In genomic region chr1:59814180-59814900, GRCh38 we compare ENCODE assay signal across 9 cellular contexts. TPM values are rescaled to one million over a fixed set of nuclear protein-coding genes. Genes with fewer than 3 reads are reported as not detected.
DNase-seq lines count a peak whose midpoint lies in the region; ATAC-seq and TF ChIP-seq lines count a peak whose summit lies in the region.
"Had no signal": no experiment of that assay in that cellular context is flagged by ENCODE, and none has a peak within 500 bp of the region (broad histone marks: within the 10 kb centered on the region; RNA-seq: fewer than 3 reads in every experiment).

No MANE protein-coding gene starts in this region.

- no peaks in the 10 kb centered on the region for H3K9me2 ChIP-seq in GM23248 (ENCODE audit: insufficient read depth)

- H3K36me3 Mint-ChIP-seq in activated CD4-positive, alpha-beta memory T cell treated with anti-CD3 and anti-CD28 coated beads for 36 hours = no peaks in the 10 kb centered on the region
- no peaks in the 10 kb centered on the region for H3K36me3 Mint-ChIP-seq in mesothelial cell of epicardium

- no peak overlapping the region for H2AFZ ChIP-seq in GM23248

- peak; percentile 95 for ATAC-seq in GM18520 (IDR thresholded peaks at IDR 0.05; ENCODE audit: unreplicated experiment)
- ATAC-seq in HG03025 (IDR thresholded peaks at IDR 0.05; ENCODE audit: low FRiP score, unreplicated experiment) = peak; percentile 95

- CTCF ChIA-PET in activated CD4-positive, alpha-beta memory T cell treated with anti-CD3 and anti-CD28 coated beads for 36 hours (lab: Charles Lee) = no interaction called here

- H3K27me3 Mint-ChIP-seq in activated CD4-positive, alpha-beta memory T cell treated with anti-CD3 and anti-CD28 coated beads for 36 hours = peaks cover 5% of the 10 kb centered on the region
- H3K27me3 Mint-ChIP-seq in mesothelial cell of epicardium (ENCODE audit: low read depth) = peaks cover 14% of the 10 kb centered on the region

- in situ Hi-C loops in GM23248 (cut with MboI) = no loop called here

- no peaks in the 10 kb centered on the region for H3K9me3 ChIP-seq in GM23248 (ENCODE audit: low read depth)

- H3K4me1 ChIP-seq in GM23248 (ENCODE audit: insufficient read depth) = no peaks in the 10 kb centered on the region

- peaks cover 7% of the 10 kb centered on the region for H3K4me1 Mint-ChIP-seq in activated CD4-positive, alpha-beta memory T cell treated with anti-CD3 and anti-CD28 coated beads for 36 hours (ENCODE audit: low read depth)
- peaks cover 6% of the 10 kb centered on the region for H3K4me1 Mint-ChIP-seq in mesothelial cell of epicardium

- H3F3A ChIP-seq in GM23248 (ENCODE audit: insufficient read depth) = no peaks in the 10 kb centered on the region

- no peaks in the 10 kb centered on the region for H4K20me1 ChIP-seq in GM23248 (ENCODE audit: insufficient read depth)

- no peaks in the 10 kb centered on the region for H3K36me3 ChIP-seq in GM23248 (ENCODE audit: low read depth)

- TF ChIP-seq CTCF in dorsolateral prefrontal cortex (IDR thresholded peaks at IDR 0.05 in 54 of 56, conservative IDR thresholded peaks at IDR 0.05 in 2 of 56; ENCODE audit: low read depth in 1 of 56, partially characterized antibody in 56 of 56) (no peak), mesothelial cell of epicardium (IDR thresholded peaks at IDR 0.05; ENCODE audit: unreplicated experiment) (no peak)

- WGBS in GM23248 (ENCODE audit: low coverage in 1 of 2, low lambda C conversion rate in 2 of 2, missing lambda C conversion rate in 2 of 2), 2 experiments = 17 to 27% methylated on average over 23 to 50 of the region's 50 CpGs

- intact Hi-C loops in activated CD4-positive, alpha-beta memory T cell treated with anti-CD3 and anti-CD28 coated beads for 36 hours (cut with micrococcal nuclease) = loop anchor here (1.0 to 10.0 kb wide), 5 partner anchors 110 to 1270 kb away; partner anchors contain the start of genes CYP2J2, JUN, NFIA and OMA1
- intact Hi-C loops in dorsolateral prefrontal cortex (cut with DNase I) = no loop called here

- H3K27me3 ChIP-seq in dorsolateral prefrontal cortex = peaks cover 0 to 38% (median 14%) of the 10 kb centered on the region in 45 donors
- H3K27me3 ChIP-seq in GM23248 (replicated peaks; ENCODE audit: insufficient read depth) = peaks cover 66% of the 10 kb centered on the region

- DNase-seq in NCI-H2227 (lab: John Stamatoyannopoulos, UW; ENCODE audit: unreplicated experiment) (peak; percentile 98), dorsolateral prefrontal cortex (peak; percentile 33 to 91 (median 78)), mesothelial cell of epicardium (ENCODE audit: low spot score in 2 of 2, unreplicated experiment in 2 of 2) (peak; percentile 84 to 85), GM23248 (no peak)
- peak; percentile 92 for DNase-seq in activated CD4-positive, alpha-beta memory T cell treated with anti-CD3 and anti-CD28 coated beads for 36 hours
- DNase-seq in stimulated activated CD8-positive, alpha-beta memory T cell treated with anti-CD3 and anti-CD28 coated beads, Interleukin-12 subunit alpha, Interleukin-12 subunit beta, amount 100 ng/mL, for 4 hours (ENCODE audit: low read depth) = peak; percentile 77

- peak overlapping the region in 32 of 59 donors; percentile 19 to 89 (median 70) for H3K27ac ChIP-seq in dorsolateral prefrontal cortex
- no peak overlapping the region for H3K27ac ChIP-seq in GM23248

- no peak overlapping the region for H3K4me2 ChIP-seq in GM23248 (ENCODE audit: unreplicated experiment)

- no peaks in the 10 kb centered on the region for H3K79me2 ChIP-seq in GM23248 (ENCODE audit: insufficient read depth)

- peak overlapping the region; percentile 75 for H3K27ac Mint-ChIP-seq in activated CD4-positive, alpha-beta memory T cell treated with anti-CD3 and anti-CD28 coated beads for 36 hours
- peak overlapping the region; percentile 90 for H3K27ac Mint-ChIP-seq in mesothelial cell of epicardium

- H3K4me3 ChIP-seq in dorsolateral prefrontal cortex (peak overlapping the region; percentile 36 to 75 (median 61)), GM23248 (no peak overlapping the region)

- no peak overlapping the region for H3K9ac ChIP-seq in GM23248

- H3K4me3 Mint-ChIP-seq in activated CD4-positive, alpha-beta memory T cell treated with anti-CD3 and anti-CD28 coated beads for 36 hours = peak overlapping the region; percentile 80
- H3K4me3 Mint-ChIP-seq in mesothelial cell of epicardium = peak overlapping the region; percentile 78

- POLR2A ChIA-PET in activated CD4-positive, alpha-beta memory T cell treated with anti-CD3 and anti-CD28 coated beads for 36 hours (lab: Charles Lee) = interaction anchor here (0.8 kb wide), 1 partner anchor 41 kb away, joined by 3 read pairs; no protein-coding TSS in a partner anchor

- H3K9me3 Mint-ChIP-seq in activated CD4-positive, alpha-beta memory T cell treated with anti-CD3 and anti-CD28 coated beads for 36 hours = no peaks in the 10 kb centered on the region
- H3K9me3 Mint-ChIP-seq in mesothelial cell of epicardium = no peaks in the 10 kb centered on the region

RNA-seq across cellular contexts. Expression of gene HOOK1, which starts 0.4 kb away (rescaled TPM):
- total RNA-seq in activated CD4-positive, alpha-beta memory T cell treated with anti-CD3 and anti-CD28 coated beads for 36 hours = 10 to 100 TPM; 12.9 to 13.3 TPM
- total RNA-seq in dorsolateral prefrontal cortex (10 to 100 TPM in 119 of 120 experiments, 1 to 10 TPM in 1; 5.2 to 44.0 (median 25.3) TPM), mesothelial cell of epicardium (57.2 to 73.7 TPM (median 67.6 TPM) in 3 replicates)
- total RNA-seq in GM23248 (2014; rRNA removed; shearing (Covaris generic)) = not detected in 2 replicates
- not detected in 2 replicates for polyA plus RNA-seq in GM23248 (2016; fragmentation: Nextera tagmentation; extraction: Ambion mirVana)
- polyA plus RNA-seq: fibroblast of lung had no signal
